In the genomic region with DNA sequence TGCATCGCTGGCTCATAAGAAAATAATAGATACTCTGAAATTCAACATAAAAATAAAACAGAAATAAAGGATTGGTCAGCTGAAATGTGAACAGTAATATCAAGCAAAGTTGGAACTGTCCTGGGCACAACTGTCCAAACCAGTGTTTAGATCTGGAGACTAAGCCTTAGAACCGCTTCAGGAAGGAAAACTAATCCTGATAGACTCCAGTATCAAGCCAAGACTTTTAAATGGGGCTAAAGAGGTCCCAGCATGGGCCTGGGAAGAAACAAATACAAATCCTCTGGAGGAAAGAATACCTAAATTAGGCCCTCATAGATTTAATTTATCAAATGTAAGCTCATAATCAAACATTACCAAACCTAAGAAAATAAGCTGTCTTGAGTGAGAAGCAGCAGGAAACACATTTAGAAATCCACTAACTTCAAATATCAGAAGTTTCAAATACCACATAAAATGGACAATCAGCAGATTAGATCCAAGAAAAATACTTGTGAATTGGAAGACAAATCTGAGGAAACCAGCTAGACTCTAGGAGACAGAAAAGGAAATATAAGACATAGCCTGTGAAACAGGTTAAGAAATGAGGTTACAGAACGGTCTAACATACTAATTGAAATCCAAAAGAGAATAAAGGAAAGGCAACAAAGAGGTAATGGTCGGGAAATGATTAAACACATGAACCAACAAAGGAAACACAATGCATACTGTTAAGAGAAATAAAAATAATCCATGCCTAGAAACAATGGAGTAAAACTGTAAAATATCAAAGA, we compare ENCODE assay signal across 19 cellular contexts. TPM values are rescaled to one million over a fixed set of nuclear protein-coding genes. Genes with fewer than 3 reads are reported as not detected.
A peak's percentile ranks its signal among the peaks of the same experiment; 100 is the strongest.
DNase-seq lines count a peak whose midpoint lies in the region; ATAC-seq, FAIRE-seq and TF ChIP-seq lines count a peak whose summit lies in the region.
"Had no signal": no experiment of that assay in that cellular context is flagged by ENCODE, and none has a peak within 500 bp of the region (broad histone marks: within the 10 kb centered on the region; RNA-seq: fewer than 3 reads in every experiment).

No MANE protein-coding gene starts in this region.

- H3K4me3 Mint-ChIP-seq in MCF 10A (ENCODE audit: unreplicated experiment), result no peak overlapping the region
- H3K4me3 Mint-ChIP-seq in chondrocyte (ENCODE audit: unreplicated experiment), result no peak overlapping the region
- no peak overlapping the region for H3K4me3 Mint-ChIP-seq in osteocyte (ENCODE audit: unreplicated experiment)
- H3K4me3 Mint-ChIP-seq: CD14-positive monocyte had no signal

- TF ChIP-seq POLR2A in breast epithelium (IDR thresholded peaks at IDR 0.05), result no peak
- no peak for TF ChIP-seq POLR2A in gastrocnemius medialis (IDR thresholded peaks at IDR 0.05)

- no peak for DNase-seq in MCF 10A (ENCODE audit: unreplicated experiment)
- DNase-seq in breast epithelium (ENCODE audit: low spot score in 2 of 2), result no peak
- no peak for DNase-seq in GM19239 (ENCODE audit: insufficient read length, low spot score)
- DNase-seq in chondrocyte (ENCODE audit: low spot score), result no peak
- no peak for DNase-seq in osteocyte (ENCODE audit: extremely low spot score, unreplicated experiment)
- no peak for DNase-seq in gastrocnemius medialis
- no peak for DNase-seq in activated effector memory CD4-positive, alpha-beta T cell treated with Interleukin-2 at 50 U/mL for 16 hours
- DNase-seq: DMS153, H7, Karpas-422, MM.1S, NCI-H1092 treated with DMSO at 0.1 percent for 48 hours, NCI-H1694 treated with DMSO at 0.1 percent for 48 hours, NCI-H2107, NCI-H226, NCI-H524 treated with DMSO at 0.1 percent for 48 hours, RPMI8226 had no signal

- H3K4me1 ChIP-seq in breast epithelium (no peaks in the 10 kb centered on the region), gastrocnemius medialis (peaks cover 37 to 50% of the 10 kb centered on the region in 2 donors)

- in situ Hi-C loops in gastrocnemius medialis (cut with MboI; ENCODE audit: low sequenced_read_pairs in 4 of 4), result loop anchor here in 1 of 4 donors (25.0 kb wide), 1 partner anchor 200 kb away; no protein-coding TSS in a partner anchor

- no peak for ATAC-seq in gastrocnemius medialis

- H3K4me3 ChIP-seq in breast epithelium (no peak overlapping the region), gastrocnemius medialis (no peak overlapping the region)
- H3K4me3 ChIP-seq: SJSA1 had no signal

- intact Hi-C loops in MCF 10A (cut with micrococcal nuclease) (no loop called here), breast epithelium (cut with DNase I; ENCODE audit: low total_unique reads) (no loop called here), gastrocnemius medialis (cut with DNase I; ENCODE audit: low total_unique reads) (no loop called here)

- H3K27ac ChIP-seq in breast epithelium, result no peak overlapping the region
- no peak overlapping the region for H3K27ac ChIP-seq in gastrocnemius medialis
- H3K27ac ChIP-seq: SJSA1 had no signal

- POLR2A ChIA-PET in MCF 10A (lab: Yijun Ruan, JAX), result no interaction called here

- H3K9me3 Mint-ChIP-seq in MCF 10A (ENCODE audit: unreplicated experiment), result peaks cover 9% of the 10 kb centered on the region
- H3K9me3 Mint-ChIP-seq in chondrocyte (ENCODE audit: low read depth), result peaks cover 6% of the 10 kb centered on the region
- H3K9me3 Mint-ChIP-seq in osteocyte (ENCODE audit: unreplicated experiment), result peaks cover 17% of the 10 kb centered on the region
- H3K9me3 Mint-ChIP-seq: CD14-positive monocyte had no signal

- TF ChIP-seq CTCF in MCF 10A (IDR thresholded peaks at IDR 0.05; ENCODE audit: unreplicated experiment) (no peak), breast epithelium (IDR thresholded peaks at IDR 0.05) (no peak), chondrocyte (IDR thresholded peaks at IDR 0.05) (no peak), osteocyte (IDR thresholded peaks at IDR 0.05) (no peak), gastrocnemius medialis (IDR thresholded peaks at IDR 0.05 in 4 of 5, conservative IDR thresholded peaks at IDR 0.05 in 1 of 5) (no peak)

- BruUV-seq in MCF 10A (replicated peaks; lab: Mats Ljungman, UMichigan), result TSS peak; percentile 9

- H3K36me3 ChIP-seq in breast epithelium (no peaks in the 10 kb centered on the region), gastrocnemius medialis (no peaks in the 10 kb centered on the region)

- H3K27me3 Mint-ChIP-seq in MCF 10A (ENCODE audit: insufficient read depth, unreplicated experiment), result no peaks in the 10 kb centered on the region
- no peaks in the 10 kb centered on the region for H3K27me3 Mint-ChIP-seq in chondrocyte (ENCODE audit: low read depth)
- H3K27me3 Mint-ChIP-seq in osteocyte (ENCODE audit: unreplicated experiment), result no peaks in the 10 kb centered on the region

- H3K27me3 ChIP-seq in breast epithelium (no peaks in the 10 kb centered on the region), gastrocnemius medialis (no peaks in the 10 kb centered on the region)
- H3K27me3 ChIP-seq: SJSA1 had no signal

- FAIRE-seq in GM19239 (lab: Jason Lieb, UNC), result peak; percentile 28

- CTCF ChIA-PET in MCF 10A (lab: Yijun Ruan, JAX), result no interaction called here

- H3K4me1 Mint-ChIP-seq in MCF 10A (ENCODE audit: insufficient read depth, unreplicated experiment) (peaks cover 24% of the 10 kb centered on the region), chondrocyte (ENCODE audit: low read depth) (peaks cover 76% of the 10 kb centered on the region), osteocyte (ENCODE audit: unreplicated experiment) (peaks cover 55% of the 10 kb centered on the region)

- no peaks in the 10 kb centered on the region for H3K9me3 ChIP-seq in breast epithelium
- no peaks in the 10 kb centered on the region for H3K9me3 ChIP-seq in gastrocnemius medialis
- H3K9me3 ChIP-seq: SJSA1 had no signal

- no peak overlapping the region for H3K27ac Mint-ChIP-seq in MCF 10A (ENCODE audit: low read depth, unreplicated experiment)
- H3K27ac Mint-ChIP-seq in chondrocyte (ENCODE audit: unreplicated experiment), result peak overlapping the region; percentile 75
- peak overlapping the region; percentile 46 for H3K27ac Mint-ChIP-seq in osteocyte (ENCODE audit: unreplicated experiment)

- H3K36me3 Mint-ChIP-seq in MCF 10A (ENCODE audit: insufficient read depth, unreplicated experiment) (peaks cover 38% of the 10 kb centered on the region), chondrocyte (ENCODE audit: low read depth) (peaks cover 17% of the 10 kb centered on the region), osteocyte (ENCODE audit: unreplicated experiment) (peaks cover 39% of the 10 kb centered on the region)

RNA-seq across cellular contexts. Expression of a gene that starts 27.6 kb away (rescaled TPM):
- total RNA-seq in MCF 10A (2022), result 106 and 107 TPM in 2 replicates
- 100 to 1,000 TPM; 141 to 195 (median 177) TPM for total RNA-seq in breast epithelium
- 88.1 to 141 TPM (median 93.3 TPM) in 3 replicates for total RNA-seq in chondrocyte
- total RNA-seq in osteocyte, result 128 and 129 TPM in 2 replicates
- total RNA-seq in gastrocnemius medialis, result 100 to 1,000 TPM in 1 of 4 donors, 10 to 100 TPM in 3; 69.9 to 101 (median 97.7) TPM
